ENCODE assay signal across 9 cellular contexts in genomic region chr2:190266314-190266713, GRCh38.
"Had no signal": no experiment of that assay in that cellular context is flagged by ENCODE, and none has a peak within 500 bp of the region (broad histone marks: within the 10 kb centered on the region; RNA-seq: fewer than 3 reads in every experiment).

No MANE protein-coding gene starts in this region.

- FAIRE-seq: H1, H54 had no signal

- H3K27ac ChIP-seq: HL-60, KMS-11 had no signal

- H3K9ac ChIP-seq: KMS-11 had no signal

- ATAC-seq: GM23338 had no signal

- H2AFZ ChIP-seq: GM23338 had no signal

- DNase-seq: H9, HCEC 1CT, Karpas-422, KBM-7 had no signal

- H3K4me2 ChIP-seq: GM23338, KMS-11 had no signal

- H3K4me3 ChIP-seq: GM23338 had no signal
